In genomic region chr12:48978741-48979601, GRCh38 we compare ENCODE assay signal across 11 cellular contexts. TPM values are rescaled to one million over a fixed set of nuclear protein-coding genes. Genes with fewer than 3 reads are reported as not detected.
DNase-seq lines count a peak whose midpoint lies in the region; ATAC-seq and TF ChIP-seq lines count a peak whose summit lies in the region.
"Had no signal": no experiment of that assay in that cellular context is flagged by ENCODE, and none has a peak within 500 bp of the region (broad histone marks: within the 10 kb centered on the region; RNA-seq: fewer than 3 reads in every experiment).

No MANE protein-coding gene starts in this region.

- peak overlapping the region in 2 of 3 donors; percentile 9 to 15 for H3K4me3 ChIP-seq in right lobe of liver
- H3K4me3 ChIP-seq in tibial artery: peak overlapping the region; percentile 23 to 35
- H3K4me3 ChIP-seq: SJSA1 had no signal

- H3K4me1 Mint-ChIP-seq in activated T-helper 2 cell treated with anti-CD3 and anti-CD28 coated beads, Interferon-gamma antibody, Interleukin-2, Interleukin-4, amounts not matched to agents 10 μg/mL and 5 μg/mL and 100 μg/mL, durations not matched to agents 14 hours and 24 hours and 36 hours (ENCODE audit: low read depth): peaks cover 47% of the 10 kb centered on the region

- H3K9me3 ChIP-seq in right lobe of liver: no peaks in the 10 kb centered on the region
- H3K9me3 ChIP-seq in tibial artery: no peaks in the 10 kb centered on the region

- TF ChIP-seq CTCF in right lobe of liver (IDR thresholded peaks at IDR 0.05): no peak
- TF ChIP-seq CTCF in tibial artery (IDR thresholded peaks at IDR 0.05): no peak

- H3K27me3 Mint-ChIP-seq in activated T-helper 2 cell treated with anti-CD3 and anti-CD28 coated beads, Interferon-gamma antibody, Interleukin-2, Interleukin-4, amounts not matched to agents 10 μg/mL and 5 μg/mL and 100 μg/mL, durations not matched to agents 14 hours and 24 hours and 36 hours (ENCODE audit: low read depth): peaks cover 83% of the 10 kb centered on the region

- peak; percentile 66 for DNase-seq in activated effector memory CD4-positive, alpha-beta T cell treated with anti-CD3 and anti-CD28 coated beads, Interleukin-2, amount 50 U/mL, for 16 hours
- no peak for DNase-seq in activated effector memory CD4-positive, alpha-beta T cell treated with Interleukin-2 at 50 U/mL for 16 hours
- DNase-seq in activated T-helper 2 cell treated with anti-CD3 and anti-CD28 coated beads, Interferon-gamma antibody, Interleukin-2, Interleukin-4, amounts not matched to agents 10 μg/mL and 5 μg/mL and 100 μg/mL, durations not matched to agents 14 hours and 24 hours and 36 hours (ENCODE audit: low spot score): no peak
- no peak for DNase-seq in right lobe of liver
- no peak for DNase-seq in tibial artery
- DNase-seq in anterior cingulate cortex (lab: John Stamatoyannopoulos, UW): no peak
- no peak for DNase-seq in SK-N-DZ (ENCODE audit: low spot score)

- intact Hi-C loops in activated T-helper 2 cell treated with anti-CD3 and anti-CD28 coated beads, Interferon-gamma antibody, Interleukin-2, Interleukin-4, amounts not matched to agents 10 μg/mL and 5 μg/mL and 100 μg/mL, durations not matched to agents 14 hours and 24 hours and 36 hours (cut with micrococcal nuclease): loop anchor here (10.0 kb wide), 1 partner anchor 124 kb away; the partner anchor contains the start of gene DDX23
- intact Hi-C loops in right lobe of liver (cut with DNase I): no loop called here
- intact Hi-C loops in tibial artery (cut with DNase I; ENCODE audit: low total_unique reads): no loop called here

- no peak overlapping the region for H3K27ac Mint-ChIP-seq in activated T-helper 2 cell treated with anti-CD3 and anti-CD28 coated beads, Interferon-gamma antibody, Interleukin-2, Interleukin-4, amounts not matched to agents 10 μg/mL and 5 μg/mL and 100 μg/mL, durations not matched to agents 14 hours and 24 hours and 36 hours

- no peak for TF ChIP-seq POLR2A in right lobe of liver (IDR thresholded peaks at IDR 0.05)

- peaks cover 4 to 34% (median 16%) of the 10 kb centered on the region in 4 donors for H3K4me1 ChIP-seq in right lobe of liver
- peaks cover 11 to 45% (median 39%) of the 10 kb centered on the region in 4 donors for H3K4me1 ChIP-seq in tibial artery

- peaks cover 8 to 51% of the 10 kb centered on the region in 2 donors for H3K27me3 ChIP-seq in right lobe of liver
- H3K27me3 ChIP-seq in tibial artery: peaks cover 9 to 95% of the 10 kb centered on the region in 2 donors

- H3K36me3 ChIP-seq in right lobe of liver (no peaks in the 10 kb centered on the region), tibial artery (no peaks in the 10 kb centered on the region)
- H3K36me3 ChIP-seq: SJSA1 had no signal

- peak in 1 of 4 donors; percentile 17 for ATAC-seq in right lobe of liver
- no peak for ATAC-seq in HG03521 (IDR thresholded peaks at IDR 0.05; ENCODE audit: unreplicated experiment)

- H3K9me3 Mint-ChIP-seq in activated T-helper 2 cell treated with anti-CD3 and anti-CD28 coated beads, Interferon-gamma antibody, Interleukin-2, Interleukin-4, amounts not matched to agents 10 μg/mL and 5 μg/mL and 100 μg/mL, durations not matched to agents 14 hours and 24 hours and 36 hours: no peaks in the 10 kb centered on the region

- H3K4me3 Mint-ChIP-seq in activated T-helper 2 cell treated with anti-CD3 and anti-CD28 coated beads, Interferon-gamma antibody, Interleukin-2, Interleukin-4, amounts not matched to agents 10 μg/mL and 5 μg/mL and 100 μg/mL, durations not matched to agents 14 hours and 24 hours and 36 hours (ENCODE audit: low read depth): peak overlapping the region; percentile 68

- WGBS in right lobe of liver (ENCODE audit: insufficient coverage, low coverage, low lambda C conversion rate, missing lambda C conversion rate): 0% methylated on average over 8 of the region's 45 CpGs

- H3K36me3 Mint-ChIP-seq in activated T-helper 2 cell treated with anti-CD3 and anti-CD28 coated beads, Interferon-gamma antibody, Interleukin-2, Interleukin-4, amounts not matched to agents 10 μg/mL and 5 μg/mL and 100 μg/mL, durations not matched to agents 14 hours and 24 hours and 36 hours (ENCODE audit: low read depth): no peaks in the 10 kb centered on the region

- H3K27ac ChIP-seq in right lobe of liver: no peak overlapping the region
- no peak overlapping the region for H3K27ac ChIP-seq in tibial artery
- H3K27ac ChIP-seq: SJSA1 had no signal

RNA-seq across cellular contexts. Expression of gene WNT1, which starts 0.8 kb away (rescaled TPM):
- 0.60 and 0.66 TPM in 2 replicates for total RNA-seq in activated T-helper 2 cell treated with anti-CD3 and anti-CD28 coated beads, Interferon-gamma antibody, Interleukin-2, Interleukin-4, amounts not matched to agents 10 μg/mL and 5 μg/mL and 100 μg/mL, durations not matched to agents 14 hours and 24 hours and 36 hours
- not detected for total RNA-seq in right lobe of liver
- not detected in 2 replicates for polyA plus RNA-seq in SK-N-DZ (2014; cell fraction: cytosol; rRNA removed)
- polyA plus RNA-seq in SK-N-DZ (2014; cell fraction: nucleus; rRNA removed): not detected in 2 replicates
- total RNA-seq: Daoy, epithelial cell of proximal tubule, SJSA1 had no signal

RNA-seq across cellular contexts. Expression of gene WNT10B, which starts 7.4 kb away (rescaled TPM):
- 0.80 and 1.0 TPM in 2 replicates for total RNA-seq in activated T-helper 2 cell treated with anti-CD3 and anti-CD28 coated beads, Interferon-gamma antibody, Interleukin-2, Interleukin-4, amounts not matched to agents 10 μg/mL and 5 μg/mL and 100 μg/mL, durations not matched to agents 14 hours and 24 hours and 36 hours
- total RNA-seq in right lobe of liver: under 1 TPM in 2 of 6 experiments, not detected in 4; 0.12 TPM
- 0.07 TPM in 1 of 2 replicates, not detected in the other for polyA plus RNA-seq in SK-N-DZ (2014; cell fraction: cytosol; rRNA removed)
- 0.08 TPM in 1 of 2 replicates, not detected in the other for polyA plus RNA-seq in SK-N-DZ (2014; cell fraction: nucleus; rRNA removed)
- total RNA-seq: epithelial cell of proximal tubule had no signal

RNA-seq across cellular contexts. Expression of gene DDN, which starts 20.2 kb away (rescaled TPM):
- total RNA-seq in activated T-helper 2 cell treated with anti-CD3 and anti-CD28 coated beads, Interferon-gamma antibody, Interleukin-2, Interleukin-4, amounts not matched to agents 10 μg/mL and 5 μg/mL and 100 μg/mL, durations not matched to agents 14 hours and 24 hours and 36 hours: 0.60 and 0.91 TPM in 2 replicates
- total RNA-seq in right lobe of liver: under 1 TPM in 2 of 6 experiments, not detected in 4; 0.18 to 0.19 TPM
- polyA plus RNA-seq in SK-N-DZ (2014; cell fraction: cytosol; rRNA removed): 3.6 and 4.4 TPM in 2 replicates
- polyA plus RNA-seq in SK-N-DZ (2014; cell fraction: nucleus; rRNA removed): 6.4 and 11.4 TPM in 2 replicates

RNA-seq across cellular contexts. Expression of gene ARF3, which starts 21.7 kb away (rescaled TPM):
- 133 and 135 TPM in 2 replicates for total RNA-seq in activated T-helper 2 cell treated with anti-CD3 and anti-CD28 coated beads, Interferon-gamma antibody, Interleukin-2, Interleukin-4, amounts not matched to agents 10 μg/mL and 5 μg/mL and 100 μg/mL, durations not matched to agents 14 hours and 24 hours and 36 hours
- 10 to 100 TPM; 30.9 to 50.7 (median 47.2) TPM for total RNA-seq in right lobe of liver
- 50.5 and 67.3 TPM in 2 replicates for polyA plus RNA-seq in SK-N-DZ (2014; cell fraction: cytosol; rRNA removed)
- polyA plus RNA-seq in SK-N-DZ (2014; cell fraction: nucleus; rRNA removed): 28.8 and 38.4 TPM in 2 replicates

RNA-seq across cellular contexts. Expression of gene PRKAG1, which starts 39.6 kb away (rescaled TPM):
- total RNA-seq in activated T-helper 2 cell treated with anti-CD3 and anti-CD28 coated beads, Interferon-gamma antibody, Interleukin-2, Interleukin-4, amounts not matched to agents 10 μg/mL and 5 μg/mL and 100 μg/mL, durations not matched to agents 14 hours and 24 hours and 36 hours: 65.1 and 65.7 TPM in 2 replicates
- 10 to 100 TPM; 24.8 to 36.2 (median 30.1) TPM for total RNA-seq in right lobe of liver
- polyA plus RNA-seq in SK-N-DZ (2014; cell fraction: cytosol; rRNA removed): 56.8 and 62.7 TPM in 2 replicates
- polyA plus RNA-seq in SK-N-DZ (2014; cell fraction: nucleus; rRNA removed): 37.3 and 42.8 TPM in 2 replicates
